21 cellular contexts compared by ENCODE assay signal in the genomic region with DNA sequence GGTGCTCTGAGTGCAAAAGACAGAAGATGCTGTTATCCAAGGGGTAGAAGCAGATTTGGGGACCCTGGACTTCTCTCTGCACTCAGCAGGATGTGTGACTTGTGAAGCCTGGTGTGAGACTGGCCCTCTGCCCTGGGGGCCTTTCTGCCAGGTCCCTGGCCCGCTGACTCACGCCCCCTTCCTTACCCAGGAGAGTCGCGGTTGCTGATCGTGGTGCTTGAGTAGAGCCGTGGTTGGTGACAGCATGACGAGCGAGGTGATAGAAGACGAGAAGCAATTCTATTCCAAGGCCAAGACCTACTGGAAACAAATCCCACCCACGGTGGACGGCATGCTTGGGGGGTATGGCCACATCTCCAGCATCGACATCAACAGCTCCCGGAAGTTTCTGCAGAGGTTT. TPM values are rescaled to one million over a fixed set of nuclear protein-coding genes. Genes with fewer than 3 reads are reported as not detected.
DNase-seq lines count a peak whose midpoint lies in the region; ATAC-seq, FAIRE-seq and TF ChIP-seq lines count a peak whose summit lies in the region.
"Had no signal": no experiment of that assay in that cellular context is flagged by ENCODE, and none has a peak within 500 bp of the region (broad histone marks: within the 10 kb centered on the region; RNA-seq: fewer than 3 reads in every experiment).

No MANE protein-coding gene starts in this region.

- peaks cover 53% of the 10 kb centered on the region for H3K4me1 Mint-ChIP-seq in activated T-cell treated with anti-CD3 and anti-CD28 coated beads, Interleukin-2, amount 50 U/mL, for 72 hours (ENCODE audit: low read depth)
- peaks cover 49% of the 10 kb centered on the region for H3K4me1 Mint-ChIP-seq in activated T-cell treated with anti-CD3 and anti-CD28 coated beads, Interleukin-2, amount 50 U/mL, for 4 hours (ENCODE audit: low read depth)

- intact Hi-C loops in GM12878 (cut with micrococcal nuclease; ENCODE audit: unreplicated experiment) = no loop called here

- BruUV-seq in GM12878 (replicated peaks; lab: Mats Ljungman, UMichigan) = no TSS peak

- TF ChIP-seq RAD21 in GM12878 (IDR thresholded peaks at IDR 0.05; ENCODE audit: insufficient read depth, low read depth, low read length) = no peak

- TF ChIP-seq CTCF in HEK293 (tag by site-specific recombination; IDR thresholded peaks at IDR 0.05) = no peak
- no peak for TF ChIP-seq CTCF in GM12878 (IDR thresholded peaks at IDR 0.05 in 2 of 3, conservative IDR thresholded peaks at IDR 0.05 in 1 of 3; ENCODE audit: control insufficient read depth in 2 of 3, extremely low read depth in 1 of 3, insufficient read depth in 1 of 3, low read depth in 3 of 3, low read length in 3 of 3)

- peaks cover 0 to 8% of the 10 kb centered on the region in 2 donors for H3K36me3 Mint-ChIP-seq in activated T-cell treated with anti-CD3 and anti-CD28 coated beads, Interleukin-2, amount 50 U/mL, for 72 hours (ENCODE audit: insufficient read depth in 2 of 2)
- peaks cover 16% of the 10 kb centered on the region for H3K36me3 Mint-ChIP-seq in activated T-cell treated with anti-CD3 and anti-CD28 coated beads, Interleukin-2, amount 50 U/mL, for 4 hours (ENCODE audit: insufficient read depth)
- H3K36me3 Mint-ChIP-seq: natural killer cell had no signal

- H3K9ac ChIP-seq in GM12878 (ENCODE audit: control insufficient read depth, insufficient read depth, low read length) = no peak overlapping the region

- H3K27ac ChIP-seq in HEK293 (ENCODE audit: extremely low read depth, low read depth, low read length) = no peak overlapping the region
- no peak overlapping the region for H3K27ac ChIP-seq in GM12878 (ENCODE audit: control insufficient read depth, insufficient read depth)
- H3K27ac ChIP-seq: thyroid gland, VCaP had no signal

- no peaks in the 10 kb centered on the region for H3K9me3 Mint-ChIP-seq in activated T-cell treated with anti-CD3 and anti-CD28 coated beads, Interleukin-2, amount 50 U/mL, for 72 hours
- H3K9me3 Mint-ChIP-seq in activated T-cell treated with anti-CD3 and anti-CD28 coated beads, Interleukin-2, amount 50 U/mL, for 4 hours = no peaks in the 10 kb centered on the region
- H3K9me3 Mint-ChIP-seq: memory B cell, natural killer cell had no signal

- in situ Hi-C loops in GM12878 (cut with MboI) = no loop called here

- no peaks in the 10 kb centered on the region for H3K27me3 ChIP-seq in GM12878 (replicated peaks in 1 of 2; ENCODE audit: control insufficient read depth in 2 of 2, insufficient read depth in 2 of 2, low read length in 1 of 2)
- H3K27me3 ChIP-seq: thyroid gland had no signal

- H3K27me3 Mint-ChIP-seq in activated T-cell treated with anti-CD3 and anti-CD28 coated beads, Interleukin-2, amount 50 U/mL, for 72 hours (ENCODE audit: low read depth) = no peaks in the 10 kb centered on the region
- no peaks in the 10 kb centered on the region for H3K27me3 Mint-ChIP-seq in activated T-cell treated with anti-CD3 and anti-CD28 coated beads, Interleukin-2, amount 50 U/mL, for 4 hours (ENCODE audit: low read depth)
- H3K27me3 Mint-ChIP-seq: memory B cell, progenitor cell of endocrine pancreas had no signal

- POLR2A ChIA-PET in HEK293 (lab: Yijun Ruan, JAX) (no interaction called here), GM12878 (lab: Charles Lee) (no interaction called here)

- no peaks in the 10 kb centered on the region; the same call in 1 of the 2 replicates for H4K20me1 ChIP-seq in GM12878 (ENCODE audit: control insufficient read depth, insufficient read depth)

- CTCF ChIA-PET in HEK293 (lab: Yijun Ruan, JAX) = interaction anchor here (1.4 to 23.4 kb wide), 3 partner anchors 8 to 497 kb away, joined by 6 to 507 read pairs (median 8); no protein-coding TSS in a partner anchor
- CTCF ChIA-PET in GM12878 (lab: Yijun Ruan, JAX) = no interaction called here

- H3K36me3 ChIP-seq in HEK293 (ENCODE audit: control insufficient read depth in 2 of 2, insufficient read depth in 1 of 2, low read length in 2 of 2) (peaks cover 0 to 93% of the 10 kb centered on the region in 2 experiments; a peak in 2 of 3 replicates), GM12878 (ENCODE audit: control insufficient read depth in 2 of 2, insufficient read depth in 2 of 2, low read length in 1 of 2) (peaks cover 17 to 28% of the 10 kb centered on the region in 2 experiments; a peak in 3 of 4 replicates)

- DNase-seq in activated T-cell treated with anti-CD3 and anti-CD28 coated beads, Interleukin-2, amount 50 U/mL, for 72 hours = no peak
- DNase-seq in activated T-cell treated with anti-CD3 and anti-CD28 coated beads, Interleukin-2, amount 50 U/mL, for 4 hours = no peak
- no peak for DNase-seq in GM12878 (ENCODE audit: low read depth, low spot score)
- DNase-seq in renal cortical epithelial cell (ENCODE audit: low read depth) = peak; percentile 16
- DNase-seq in NCI-H446 treated with DMSO at 0.1 percent for 48 hours (lab: John Stamatoyannopoulos, UW) = no peak
- DNase-seq in 8988T = no peak
- no peak for DNase-seq in NCI-H1417 treated with DMSO at 0.1 percent for 48 hours (lab: John Stamatoyannopoulos, UW)
- DNase-seq: activated CD8-positive, alpha-beta memory T cell treated with anti-CD3 and anti-CD28 coated beads for 24 hours; DMS79; H7; kidney; natural killer cell; NCI-H2029; NCI-H510A treated with DMSO at 0.1 percent for 48 hours; thyroid gland had no signal

- no peaks in the 10 kb centered on the region for H3K9me3 ChIP-seq in HEK293 (ENCODE audit: control insufficient read depth, insufficient read depth, low read depth, low read length)
- H3K9me3 ChIP-seq in GM12878 (replicated peaks; ENCODE audit: control insufficient read depth, insufficient read depth, low read length) = no peaks in the 10 kb centered on the region
- H3K9me3 ChIP-seq: thyroid gland had no signal

- H3K4me3 ChIP-seq in HEK293 (ENCODE audit: low read depth, low read length) = no peak overlapping the region
- no peak overlapping the region for H3K4me3 ChIP-seq in GM12878
- H3K4me3 ChIP-seq: K562, thyroid gland had no signal

- peaks cover 3% of the 10 kb centered on the region; the same call in 1 of the 2 replicates for H3K4me1 ChIP-seq in HEK293 (ENCODE audit: control insufficient read depth, insufficient read depth, low read length)
- peaks cover 9% of the 10 kb centered on the region; the same call in 1 of the 2 replicates for H3K4me1 ChIP-seq in GM12878 (ENCODE audit: control insufficient read depth, insufficient read depth, low read length)

- no peak overlapping the region for H2AFZ ChIP-seq in GM12878 (ENCODE audit: control insufficient read depth, low read depth, low read length)

- no peak overlapping the region for H3K4me3 Mint-ChIP-seq in activated T-cell treated with anti-CD3 and anti-CD28 coated beads, Interleukin-2, amount 50 U/mL, for 72 hours
- H3K4me3 Mint-ChIP-seq in activated T-cell treated with anti-CD3 and anti-CD28 coated beads, Interleukin-2, amount 50 U/mL, for 4 hours = no peak overlapping the region
- H3K4me3 Mint-ChIP-seq: memory B cell, natural killer cell had no signal

- RAD21 ChIA-PET in GM12878 (lab: Charles Lee; ENCODE audit: unreplicated experiment) = no interaction called here

- SMC1A ChIA-PET in GM12878 (lab: Charles Lee; ENCODE audit: uncharacterized antibody, unreplicated experiment) = no interaction called here

- no peak for TF ChIP-seq EP300 in GM12878 (IDR thresholded peaks at IDR 0.05; ENCODE audit: borderline replicate concordance in 1 of 2, control insufficient read depth in 1 of 2, low read depth in 2 of 2, low read length in 2 of 2)

- H3K27ac Mint-ChIP-seq in activated T-cell treated with anti-CD3 and anti-CD28 coated beads, Interleukin-2, amount 50 U/mL, for 72 hours = no peak overlapping the region
- H3K27ac Mint-ChIP-seq: progenitor cell of endocrine pancreas had no signal

- H3K4me2 ChIP-seq in GM12878 (ENCODE audit: control insufficient read depth, insufficient read depth) = no peak overlapping the region

- peak; percentile 26 to 39 for ATAC-seq in activated T-cell treated with anti-CD3 and anti-CD28 coated beads, Interleukin-2, amount 50 U/mL, for 72 hours (replicated peaks in 1 of 2)
- no peak for ATAC-seq in activated T-cell treated with anti-CD3 and anti-CD28 coated beads, Interleukin-2, amount 50 U/mL, for 4 hours
- no peak for ATAC-seq in GM12878
- ATAC-seq: K562, natural killer cell had no signal

- no peak for TF ChIP-seq POLR2A in GM12878 (IDR thresholded peaks at IDR 0.05; ENCODE audit: low read depth, low read length)

- 90% methylated on average over 13 of the region's 13 CpGs for WGBS in GM12878 (ENCODE audit: insufficient coverage, insufficient replicate concordance, low lambda C conversion rate, missing lambda C conversion rate)

- H3K79me2 ChIP-seq in GM12878 (ENCODE audit: control insufficient read depth, insufficient read depth, low read length) = peaks cover 40% of the 10 kb centered on the region

- FAIRE-seq in GM12878 (lab: Jason Lieb, UNC) = no peak
- FAIRE-seq: endometrium, K562, kidney had no signal

RNA-seq across cellular contexts. Expression of gene NTMT1, which starts 6.5 kb away (rescaled TPM):
- total RNA-seq in activated T-cell treated with anti-CD3 and anti-CD28 coated beads, Interleukin-2, amount 50 U/mL, for 72 hours = 10 to 100 TPM; 39.3 to 51.9 TPM
- 100 to 1,000 TPM in 1 of 3 donors, 10 to 100 TPM in 2; 93.4 to 111 (median 96.6) TPM for total RNA-seq in activated T-cell treated with anti-CD3 and anti-CD28 coated beads, Interleukin-2, amount 50 U/mL, for 4 hours
- total RNA-seq in GM12878 (2013; cell fraction: nucleolus; rRNA removed) = 15.1 and 18.7 TPM in 2 replicates
- total RNA-seq in GM12878 (2014; rRNA removed) = 31.9 and 37.9 TPM in 2 replicates
- 25.2 and 26.3 TPM in 2 replicates for total RNA-seq in GM12878 (2014; rRNA removed; fragmentation: Illumina TruSeq; extraction: Trizol)
- total RNA-seq in GM12878 (2021) = 37.7 and 40.7 TPM in 2 replicates
- polyA plus RNA-seq in GM12878 (2011; ENCODE audit: low read depth) = 10.9 TPM
- 26.9 and 47.1 TPM in 2 replicates for polyA plus RNA-seq in GM12878 (2011; rRNA removed)
- 47.8 and 73.5 TPM in 2 replicates for polyA plus RNA-seq in GM12878 (2011; cell fraction: cytosol; rRNA removed)
- polyA plus RNA-seq in GM12878 (2011; cell fraction: nucleus; rRNA removed) = 28.5 and 36.6 TPM in 2 replicates
- 19.6 and 22.2 TPM in 2 replicates for polyA plus RNA-seq in GM12878 (2012)
- 19.6 and 27.7 TPM in 2 replicates for polyA plus RNA-seq in GM12878 (2014; fragmentation: Illumina TruSeq; extraction: Trizol)
- 10 to 100 TPM; 12.8 to 18.3 TPM for polyA plus RNA-seq in GM12878 (2014; fragmentation: Nextera tagmentation; extraction: Ambion mirVana)
- 47.6 and 54.2 TPM in 2 replicates for polyA plus RNA-seq in GM12878 (2014; rRNA removed)
- polyA plus RNA-seq in GM12878 (2016; fragmentation: Nextera tagmentation; extraction: Ambion mirVana) = 10 to 100 TPM; 78.3 to 85.4 TPM
- 18.3 and 34.0 TPM in 2 replicates for polyA minus RNA-seq in GM12878 (2011; rRNA and poly(A)+ RNA removed)
- polyA minus RNA-seq in GM12878 (2011; cell fraction: cytosol; rRNA and poly(A)+ RNA removed) = 11.1 and 16.9 TPM in 2 replicates
- polyA minus RNA-seq in GM12878 (2011; cell fraction: nucleus; rRNA and poly(A)+ RNA removed) = 6.4 and 15.8 TPM in 2 replicates
- 22.2 and 38.2 TPM in 2 replicates for total RNA-seq in renal cortical epithelial cell

RNA-seq across cellular contexts. Expression of gene ASB6, which starts 9.5 kb away (rescaled TPM):
- total RNA-seq in activated T-cell treated with anti-CD3 and anti-CD28 coated beads, Interleukin-2, amount 50 U/mL, for 72 hours = 10 to 100 TPM; 16.9 to 20.2 TPM
- total RNA-seq in activated T-cell treated with anti-CD3 and anti-CD28 coated beads, Interleukin-2, amount 50 U/mL, for 4 hours = 10 to 100 TPM; 32.1 to 35.3 (median 35.1) TPM
- total RNA-seq in GM12878 (2013; cell fraction: nucleolus; rRNA removed) = 6.0 and 8.6 TPM in 2 replicates
- 11.1 and 11.4 TPM in 2 replicates for total RNA-seq in GM12878 (2014; rRNA removed)
- total RNA-seq in GM12878 (2014; rRNA removed; fragmentation: Illumina TruSeq; extraction: Trizol) = 4.7 and 5.2 TPM in 2 replicates
- total RNA-seq in GM12878 (2021) = 15.1 and 15.2 TPM in 2 replicates
- 4.7 TPM for polyA plus RNA-seq in GM12878 (2011; ENCODE audit: low read depth)
- polyA plus RNA-seq in GM12878 (2011; rRNA removed) = 3.7 and 7.9 TPM in 2 replicates
- 9.8 and 13.0 TPM in 2 replicates for polyA plus RNA-seq in GM12878 (2011; cell fraction: cytosol; rRNA removed)
- 20.2 and 23.7 TPM in 2 replicates for polyA plus RNA-seq in GM12878 (2011; cell fraction: nucleus; rRNA removed)
- polyA plus RNA-seq in GM12878 (2012) = 8.1 and 8.5 TPM in 2 replicates
- 3.6 and 8.3 TPM in 2 replicates for polyA plus RNA-seq in GM12878 (2014; fragmentation: Illumina TruSeq; extraction: Trizol)
- polyA plus RNA-seq in GM12878 (2014; fragmentation: Nextera tagmentation; extraction: Ambion mirVana) = 1 to 10 TPM in 1 of 2 experiments, under 1 TPM in 1; 0.80 to 1.1 TPM
- 15.8 and 16.3 TPM in 2 replicates for polyA plus RNA-seq in GM12878 (2014; rRNA removed)
- polyA plus RNA-seq in GM12878 (2016; fragmentation: Nextera tagmentation; extraction: Ambion mirVana) = 10 to 100 TPM; 15.8 to 18.2 TPM
- 3.7 and 7.9 TPM in 2 replicates for polyA minus RNA-seq in GM12878 (2011; rRNA and poly(A)+ RNA removed)
- 3.0 and 3.1 TPM in 2 replicates for polyA minus RNA-seq in GM12878 (2011; cell fraction: cytosol; rRNA and poly(A)+ RNA removed)
- 3.9 and 6.4 TPM in 2 replicates for polyA minus RNA-seq in GM12878 (2011; cell fraction: nucleus; rRNA and poly(A)+ RNA removed)
- 17.4 and 21.9 TPM in 2 replicates for total RNA-seq in renal cortical epithelial cell

RNA-seq across cellular contexts. Expression of gene C9orf50, which starts 11.6 kb away (rescaled TPM):
- under 1 TPM in 1 of 2 donors, not detected in 1; 0.31 TPM for total RNA-seq in activated T-cell treated with anti-CD3 and anti-CD28 coated beads, Interleukin-2, amount 50 U/mL, for 72 hours
- total RNA-seq in activated T-cell treated with anti-CD3 and anti-CD28 coated beads, Interleukin-2, amount 50 U/mL, for 4 hours = not detected
- total RNA-seq in GM12878 (2013; cell fraction: nucleolus; rRNA removed) = 0.44 TPM in 1 of 2 replicates, not detected in the other
- total RNA-seq in GM12878 (2014; rRNA removed) (not detected in 2 replicates), GM12878 (2014; rRNA removed; fragmentation: Illumina TruSeq; extraction: Trizol) (not detected in 2 replicates), GM12878 (2021) (not detected in 2 replicates), renal cortical epithelial cell (0.05 TPM in 1 of 2 replicates, not detected in the other)
- not detected for polyA plus RNA-seq in GM12878 (2011; ENCODE audit: low read depth)
- polyA plus RNA-seq in GM12878 (2011; rRNA removed) (not detected in 2 replicates), GM12878 (2014; fragmentation: Illumina TruSeq; extraction: Trizol) (not detected in 2 replicates), GM12878 (2014; fragmentation: Nextera tagmentation; extraction: Ambion mirVana) (not detected), GM12878 (2014; rRNA removed) (not detected in 2 replicates), GM12878 (2016; fragmentation: Nextera tagmentation; extraction: Ambion mirVana) (not detected)
- polyA plus RNA-seq in GM12878 (2011; cell fraction: cytosol; rRNA removed) = not detected in 2 replicates
- polyA plus RNA-seq in GM12878 (2011; cell fraction: nucleus; rRNA removed) = 0.09 TPM in 1 of 2 replicates, not detected in the other
- not detected in 2 replicates for polyA plus RNA-seq in GM12878 (2012)
- polyA minus RNA-seq in GM12878 (2011; rRNA and poly(A)+ RNA removed) = not detected in 2 replicates
- not detected in 2 replicates for polyA minus RNA-seq in GM12878 (2011; cell fraction: cytosol; rRNA and poly(A)+ RNA removed)
- polyA minus RNA-seq in GM12878 (2011; cell fraction: nucleus; rRNA and poly(A)+ RNA removed) = not detected in 2 replicates
- total RNA-seq: H7, K562, natural killer cell, thyroid gland had no signal
- polyA plus RNA-seq: K562 had no signal

RNA-seq across cellular contexts. Expression of gene PRRX2, which starts 33.0 kb away (rescaled TPM):
- total RNA-seq in activated T-cell treated with anti-CD3 and anti-CD28 coated beads, Interleukin-2, amount 50 U/mL, for 72 hours = 1 to 10 TPM; 3.3 to 6.1 TPM
- 1 to 10 TPM in 1 of 3 donors, under 1 TPM in 2; 0.50 to 1.3 (median 0.57) TPM for total RNA-seq in activated T-cell treated with anti-CD3 and anti-CD28 coated beads, Interleukin-2, amount 50 U/mL, for 4 hours
- total RNA-seq in GM12878 (2013; cell fraction: nucleolus; rRNA removed) = not detected in 2 replicates
- total RNA-seq in GM12878 (2014; rRNA removed) (not detected in 2 replicates), GM12878 (2014; rRNA removed; fragmentation: Illumina TruSeq; extraction: Trizol) (not detected in 2 replicates), GM12878 (2021) (not detected in 2 replicates), renal cortical epithelial cell (0.45 TPM in 1 of 2 replicates, not detected in the other)
- polyA plus RNA-seq in GM12878 (2011; ENCODE audit: low read depth) = not detected
- polyA plus RNA-seq in GM12878 (2011; rRNA removed) (not detected in 2 replicates), GM12878 (2014; fragmentation: Illumina TruSeq; extraction: Trizol) (not detected in 2 replicates), GM12878 (2014; fragmentation: Nextera tagmentation; extraction: Ambion mirVana) (not detected), GM12878 (2014; rRNA removed) (not detected in 2 replicates), GM12878 (2016; fragmentation: Nextera tagmentation; extraction: Ambion mirVana) (not detected)
- not detected in 2 replicates for polyA plus RNA-seq in GM12878 (2011; cell fraction: cytosol; rRNA removed)
- not detected in 2 replicates for polyA plus RNA-seq in GM12878 (2011; cell fraction: nucleus; rRNA removed)
- not detected in 2 replicates for polyA plus RNA-seq in GM12878 (2012)
- not detected in 2 replicates for polyA minus RNA-seq in GM12878 (2011; rRNA and poly(A)+ RNA removed)
- polyA minus RNA-seq in GM12878 (2011; cell fraction: cytosol; rRNA and poly(A)+ RNA removed) = not detected in 2 replicates
- polyA minus RNA-seq in GM12878 (2011; cell fraction: nucleus; rRNA and poly(A)+ RNA removed) = not detected in 2 replicates
- total RNA-seq: K562, natural killer cell had no signal

Comparison
In these comparisons a context has a peak if more than half of its experiments do, and no peak if none do; other contexts are left out.
1. ATAC-seq: peak in activated T-cell treated with anti-CD3 and anti-CD28 coated beads, Interleukin-2, amount 50 U/mL, for 72 hours (2 of 2); none in activated T-cell treated with anti-CD3 and anti-CD28 coated beads, Interleukin-2, amount 50 U/mL, for 4 hours (0 of 2) and GM12878 (single experiment).